Comparison of ENCODE assay signal across 8 cellular contexts in genomic region chr6:111721677-111722219, GRCh38.
DNase-seq lines count a peak whose midpoint lies in the region; ATAC-seq and TF ChIP-seq lines count a peak whose summit lies in the region.

No MANE protein-coding gene starts in this region.

- no peaks in the 10 kb centered on the region for H3K9me3 ChIP-seq in Caco-2

- H3K79me2 ChIP-seq in KMS-11 (ENCODE audit: insufficient read depth, low read depth) = no peaks in the 10 kb centered on the region

- no peaks in the 10 kb centered on the region for H3K36me3 ChIP-seq in Caco-2 (ENCODE audit: control insufficient read depth, insufficient read depth, low read length)
- H3K36me3 ChIP-seq in KMS-11 (ENCODE audit: insufficient read depth) = no peaks in the 10 kb centered on the region

- intact Hi-C loops in Caco-2 (cut with micrococcal nuclease; ENCODE audit: unreplicated experiment) = no loop called here

- H3K4me1 ChIP-seq in Caco-2 = no peaks in the 10 kb centered on the region
- peaks cover 13% of the 10 kb centered on the region for H3K4me1 ChIP-seq in KMS-11 (ENCODE audit: low read depth, poor library complexity, severe bottlenecking)

- H3K4me2 ChIP-seq in KMS-11 = no peak overlapping the region

- H3K4me1 Mint-ChIP-seq in Caco-2 (ENCODE audit: low read depth, unreplicated experiment) = no peaks in the 10 kb centered on the region

- no peak overlapping the region for H3K27ac Mint-ChIP-seq in Caco-2 (ENCODE audit: unreplicated experiment)

- no TSS peak for BruUV-seq in Caco-2 (replicated peaks; lab: Mats Ljungman, UMichigan)

- peaks cover 5% of the 10 kb centered on the region for H3K27me3 Mint-ChIP-seq in Caco-2 (ENCODE audit: insufficient read depth, unreplicated experiment)

- H3K27ac ChIP-seq in KMS-11 = no peak overlapping the region

- no peaks in the 10 kb centered on the region for H4K20me1 ChIP-seq in KMS-11 (ENCODE audit: insufficient read depth)

- H3K4me3 ChIP-seq in Caco-2 (ENCODE audit: low read depth, low read length) (no peak overlapping the region), KMS-11 (IDR thresholded peaks at IDR 0.05; ENCODE audit: insufficient read depth, low read depth, low read length) (no peak overlapping the region)

- CTCF ChIA-PET in Caco-2 (lab: Charles Lee) = interaction anchor here (0.6 kb wide), 1 partner anchor 12 kb away, joined by 3 read pairs; no protein-coding TSS in a partner anchor

- TF ChIP-seq CTCF in Caco-2 (IDR thresholded peaks at IDR 0.05; ENCODE audit: insufficient read depth in 1 of 2, low read depth in 1 of 2, low read length in 1 of 2, severe bottlenecking in 1 of 2, unreplicated experiment in 1 of 2) (peak; percentile 36 to 53), KMS-11 (conservative IDR thresholded peaks at IDR 0.05; ENCODE audit: low read depth, low read length) (peak; percentile 67)

- POLR2A ChIA-PET in Caco-2 (lab: Charles Lee) = no interaction called here

- no peaks in the 10 kb centered on the region for H3K36me3 Mint-ChIP-seq in Caco-2 (ENCODE audit: insufficient read depth, unreplicated experiment)

- H3K27me3 ChIP-seq in Caco-2 (replicated peaks; ENCODE audit: control insufficient read depth, insufficient read depth, low read length) (no peaks in the 10 kb centered on the region), KMS-11 (ENCODE audit: insufficient read depth, low read depth) (no peaks in the 10 kb centered on the region)

- H2AFZ ChIP-seq in KMS-11 (ENCODE audit: low read depth) = no peak overlapping the region

- ATAC-seq in HG03159 (IDR thresholded peaks at IDR 0.05; ENCODE audit: unreplicated experiment) = no peak

- peaks cover 12% of the 10 kb centered on the region for H3K9me3 Mint-ChIP-seq in Caco-2 (ENCODE audit: unreplicated experiment)

- no peak overlapping the region for H3K4me3 Mint-ChIP-seq in Caco-2 (ENCODE audit: unreplicated experiment)

- H3K9ac ChIP-seq in KMS-11 = no peak overlapping the region

- peak in 1 of 2 experiments; percentile 26 for DNase-seq in Caco-2
- peak; percentile 70 for DNase-seq in activated CD8-positive, alpha-beta memory T cell treated with anti-CD3 and anti-CD28 coated beads, Interleukin-2, amount 50 U/mL, for 48 hours
- peak; percentile 73 for DNase-seq in germinal center (ENCODE audit: low spot score)
- peak; percentile 17 to 47 for DNase-seq in stimulated activated CD4-positive, alpha-beta T cell treated with anti-CD3 and anti-CD28 coated beads, Interleukin-15, amount 100 ng/mL, for 48 hours (ENCODE audit: low read depth in 2 of 2)
- DNase-seq in NCI-H2081 treated with DMSO at 0.1 percent for 48 hours (lab: John Stamatoyannopoulos, UW) = no peak
- DNase-seq in NCI-H1105 (lab: John Stamatoyannopoulos, UW) = no peak

Comparison
In these comparisons a context has a peak if more than half of its experiments do, and no peak if none do; other contexts are left out.
1. DNase-seq: peak in activated CD8-positive, alpha-beta memory T cell treated with anti-CD3 and anti-CD28 coated beads, Interleukin-2, amount 50 U/mL, for 48 hours (single experiment), germinal center (single experiment) and stimulated activated CD4-positive, alpha-beta T cell treated with anti-CD3 and anti-CD28 coated beads, Interleukin-15, amount 100 ng/mL, for 48 hours (2 of 2); none in NCI-H2081 treated with DMSO at 0.1 percent for 48 hours (single experiment) and NCI-H1105 (single experiment).